Comparison of ENCODE assay signal across 12 cellular contexts in genomic region chr11:34792143-34792542, GRCh38.
DNase-seq lines count a peak whose midpoint lies in the region; ATAC-seq and TF ChIP-seq lines count a peak whose summit lies in the region.
"Had no signal": no experiment of that assay in that cellular context is flagged by ENCODE, and none has a peak within 500 bp of the region (broad histone marks: within the 10 kb centered on the region; RNA-seq: fewer than 3 reads in every experiment).

No MANE protein-coding gene starts in this region.

- H3K4me1 Mint-ChIP-seq in type B pancreatic cell (ENCODE audit: unreplicated experiment) = peaks cover 20% of the 10 kb centered on the region

- peaks cover 5% of the 10 kb centered on the region for H3K9me3 Mint-ChIP-seq in type B pancreatic cell
- H3K9me3 Mint-ChIP-seq in activated naive CD4-positive, alpha-beta T cell treated with anti-CD3 and anti-CD28 coated beads, Interleukin-2, amount 50 U/mL, for 72 hours = peaks cover 4 to 10% of the 10 kb centered on the region in 2 donors

- H3K36me3 ChIP-seq in left ventricle myocardium inferior = no peaks in the 10 kb centered on the region
- H3K36me3 ChIP-seq: tibial artery had no signal

- peaks cover 22% of the 10 kb centered on the region for H3K36me3 Mint-ChIP-seq in type B pancreatic cell
- peaks cover 4 to 10% of the 10 kb centered on the region in 2 donors for H3K36me3 Mint-ChIP-seq in activated naive CD4-positive, alpha-beta T cell treated with anti-CD3 and anti-CD28 coated beads, Interleukin-2, amount 50 U/mL, for 72 hours

- no peak overlapping the region for H3K4me3 ChIP-seq in left ventricle myocardium inferior
- H3K4me3 ChIP-seq: tibial artery had no signal

- H3K27me3 ChIP-seq in left ventricle myocardium inferior (ENCODE audit: low read depth) = no peaks in the 10 kb centered on the region
- H3K27me3 ChIP-seq: tibial artery had no signal

- peak overlapping the region; percentile 36 for H3K27ac Mint-ChIP-seq in type B pancreatic cell
- no peak overlapping the region for H3K27ac Mint-ChIP-seq in activated naive CD4-positive, alpha-beta T cell treated with anti-CD3 and anti-CD28 coated beads, Interleukin-2, amount 50 U/mL, for 72 hours

- ATAC-seq in Right ventricle myocardium inferior (peak; percentile 38), GM18520 (IDR thresholded peaks at IDR 0.05; ENCODE audit: unreplicated experiment) (no peak)
- no peak for ATAC-seq in activated naive CD4-positive, alpha-beta T cell treated with anti-CD3 and anti-CD28 coated beads, Interleukin-2, amount 50 U/mL, for 72 hours

- H3K27me3 Mint-ChIP-seq in type B pancreatic cell = no peaks in the 10 kb centered on the region

- no peak overlapping the region for H3K4me3 Mint-ChIP-seq in type B pancreatic cell

- H3K27ac ChIP-seq in left ventricle myocardium inferior (replicated peaks) = no peak overlapping the region
- H3K27ac ChIP-seq: tibial artery had no signal

- intact Hi-C loops in Right ventricle myocardium inferior (cut with DNase I) (no loop called here), left ventricle myocardium inferior (cut with micrococcal nuclease) (no loop called here)

- no peaks in the 10 kb centered on the region for H3K9me3 ChIP-seq in left ventricle myocardium inferior (replicated peaks)
- H3K9me3 ChIP-seq: tibial artery had no signal

- TF ChIP-seq CTCF in left ventricle myocardium inferior (IDR thresholded peaks at IDR 0.05; ENCODE audit: borderline replicate concordance) (no peak), type B pancreatic cell (conservative IDR thresholded peaks at IDR 0.05) (peak; percentile 33)

- peaks cover 9% of the 10 kb centered on the region for H3K4me1 ChIP-seq in left ventricle myocardium inferior

- DNase-seq in Right ventricle myocardium inferior (ENCODE audit: missing footprints) = no peak
- no peak for DNase-seq in left ventricle myocardium inferior
- peak; percentile 59 for DNase-seq in NCI-H69 (lab: John Stamatoyannopoulos, UW)
- DNase-seq in fibroblast of gingiva (ENCODE audit: low read depth) = peak; percentile 40
- DNase-seq in type B pancreatic cell (ENCODE audit: extremely low spot score, unreplicated experiment) = no peak
- no peak for DNase-seq in NCI-H1048 (lab: John Stamatoyannopoulos, UW)
- no peak for DNase-seq in activated naive CD4-positive, alpha-beta T cell treated with anti-CD3 and anti-CD28 coated beads, Interleukin-2, amount 50 U/mL, for 72 hours (ENCODE audit: low spot score in 2 of 2)
- DNase-seq: mesenchymal stem cell, NCI-H1694, NCI-H774 had no signal

Comparison
In these comparisons a context has a peak if more than half of its experiments do, and no peak if none do; other contexts are left out.
1. DNase-seq: peak in NCI-H69 (single experiment) and fibroblast of gingiva (single experiment); none in Right ventricle myocardium inferior (single experiment), left ventricle myocardium inferior (single experiment), type B pancreatic cell (single experiment), NCI-H1048 (single experiment) and activated naive CD4-positive, alpha-beta T cell treated with anti-CD3 and anti-CD28 coated beads, Interleukin-2, amount 50 U/mL, for 72 hours (0 of 2).